ENCODE assay signal across 29 cellular contexts in genomic region chr3:143562789-143563188, GRCh38.
"Had no signal": no experiment of that assay in that cellular context is flagged by ENCODE, and none has a peak within 500 bp of the region (broad histone marks: within the 10 kb centered on the region; RNA-seq: fewer than 3 reads in every experiment).

No MANE protein-coding gene starts in this region.

- H3K4me2 ChIP-seq: hepatocyte had no signal

- ATAC-seq: esophagus mucosa; foreskin keratinocyte; gastroesophageal sphincter; heart left ventricle; left lobe of liver; mucosa of descending colon; natural killer cell treated with Interleukin-12 subunit alpha and Interleukin-12 subunit beta and Interleukin-15 and Interleukin-18, amount 100 ng/mL, for 72 hours; sciatic nerve; stimulated activated effector memory CD8-positive, alpha-beta T cell treated with anti-CD3 and anti-CD28 coated beads, Interleukin-12 subunit alpha, Interleukin-12 subunit beta, amount 100 ng/mL, for 72 hours had no signal

- H3K4me1 Mint-ChIP-seq: mesothelial cell of epicardium; neural crest cell; stimulated activated effector memory CD8-positive, alpha-beta T cell treated with anti-CD3 and anti-CD28 coated beads, Interleukin-12 subunit alpha, Interleukin-12 subunit beta, amount 100 ng/mL, for 72 hours had no signal

- H3K4me1 ChIP-seq: foreskin keratinocyte, parathyroid adenoma, prostate gland, right atrium auricular region had no signal

- H3K9me3 ChIP-seq: gastroesophageal sphincter, prostate gland, thyroid gland had no signal

- H3K9ac ChIP-seq: parathyroid adenoma had no signal

- H3K4me3 Mint-ChIP-seq: memory B cell; mesothelial cell of epicardium; natural killer cell treated with Interleukin-12 subunit alpha and Interleukin-12 subunit beta and Interleukin-15 and Interleukin-18, amount 100 ng/mL, for 72 hours; neural crest cell; stimulated activated effector memory CD8-positive, alpha-beta T cell treated with anti-CD3 and anti-CD28 coated beads, Interleukin-12 subunit alpha, Interleukin-12 subunit beta, amount 100 ng/mL, for 72 hours had no signal

- H3K4me3 ChIP-seq: dorsolateral prefrontal cortex, gastroesophageal sphincter, heart left ventricle, hepatocyte, lung, mucosa of descending colon, prostate gland, right atrium auricular region, stomach, thyroid gland had no signal

- H3K36me3 Mint-ChIP-seq: mesothelial cell of epicardium; stimulated activated effector memory CD8-positive, alpha-beta T cell treated with anti-CD3 and anti-CD28 coated beads, Interleukin-12 subunit alpha, Interleukin-12 subunit beta, amount 100 ng/mL, for 72 hours had no signal

- H3K27ac ChIP-seq: dorsolateral prefrontal cortex, epithelial cell of prostate, foreskin keratinocyte, gastroesophageal sphincter, heart left ventricle, hepatocyte, neutrophil, parathyroid adenoma, prostate gland, right atrium auricular region, stomach, thyroid gland had no signal

- H3K9me3 Mint-ChIP-seq: neural crest cell; stimulated activated effector memory CD8-positive, alpha-beta T cell treated with anti-CD3 and anti-CD28 coated beads, Interleukin-12 subunit alpha, Interleukin-12 subunit beta, amount 100 ng/mL, for 72 hours had no signal

- DNase-seq: dorsolateral prefrontal cortex; effector CD4-positive, alpha-beta T cell; foreskin keratinocyte; heart left ventricle; kidney; mucosa of descending colon; naive B cell; stimulated activated CD4-positive, alpha-beta T cell treated with anti-CD3 and anti-CD28 coated beads, Interleukin-2, amount 100 ng/mL, for 24 hours; stimulated activated CD4-positive, alpha-beta T cell treated with anti-CD3 and anti-CD28 coated beads, Interleukin-4, amount 100 ng/mL, for 24 hours; stimulated activated naive CD4-positive, alpha-beta T cell treated with Interleukin-2 at 50 U/mL for 16 hours; stomach; thyroid gland; trophoblast cell had no signal

- H3K27ac Mint-ChIP-seq: memory B cell; mesothelial cell of epicardium; natural killer cell treated with Interleukin-12 subunit alpha and Interleukin-12 subunit beta and Interleukin-15 and Interleukin-18, amount 100 ng/mL, for 72 hours; stimulated activated effector memory CD8-positive, alpha-beta T cell treated with anti-CD3 and anti-CD28 coated beads, Interleukin-12 subunit alpha, Interleukin-12 subunit beta, amount 100 ng/mL, for 72 hours had no signal

- H3K27me3 Mint-ChIP-seq: memory B cell; naive B cell; natural killer cell treated with Interleukin-12 subunit alpha and Interleukin-12 subunit beta and Interleukin-15 and Interleukin-18, amount 100 ng/mL, for 72 hours had no signal

- H2AFZ ChIP-seq: hepatocyte, parathyroid adenoma had no signal

- H3K79me2 ChIP-seq: hepatocyte, parathyroid adenoma had no signal

- H3K27me3 ChIP-seq: dorsolateral prefrontal cortex, foreskin keratinocyte, gastroesophageal sphincter, heart left ventricle, hepatocyte, right atrium auricular region, stomach, thyroid gland had no signal

- H3K36me3 ChIP-seq: heart left ventricle, neutrophil, prostate gland, right atrium auricular region, stomach, thyroid gland had no signal
